ENCODE assay signal across 19 cellular contexts in the genomic region with DNA sequence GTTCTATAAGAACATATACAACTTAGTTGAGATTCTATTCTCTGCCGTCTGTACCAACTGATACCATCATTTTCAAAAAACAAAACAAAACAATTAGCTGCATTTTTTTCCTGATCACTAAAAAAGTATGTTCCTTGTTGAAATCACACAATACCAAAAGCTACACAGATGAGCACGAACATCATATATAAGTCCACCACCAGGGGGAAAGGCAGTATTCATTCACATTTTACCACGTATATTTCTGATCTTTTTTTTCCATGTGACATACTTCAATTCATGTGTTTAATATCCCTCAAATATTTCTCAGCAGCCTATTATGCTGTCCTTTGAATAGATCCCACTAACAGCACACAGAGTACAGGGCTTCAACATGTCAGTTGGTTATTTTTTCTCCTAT. TPM values are rescaled to one million over a fixed set of nuclear protein-coding genes. Genes with fewer than 3 reads are reported as not detected.
DNase-seq lines count a peak whose midpoint lies in the region; TF ChIP-seq lines count a peak whose summit lies in the region.
"Had no signal": no experiment of that assay in that cellular context is flagged by ENCODE, and none has a peak within 500 bp of the region (broad histone marks: within the 10 kb centered on the region; RNA-seq: fewer than 3 reads in every experiment).

No MANE protein-coding gene starts in this region.

- H3K27me3 Mint-ChIP-seq in endothelial cell (ENCODE audit: unreplicated experiment), result no peaks in the 10 kb centered on the region

- no peak overlapping the region for H3K27ac ChIP-seq in left ventricle myocardium inferior (replicated peaks)
- H3K27ac ChIP-seq: A549, gastroesophageal sphincter, vagina had no signal

- H3K36me3 Mint-ChIP-seq in endothelial cell (ENCODE audit: low read depth, unreplicated experiment), result no peaks in the 10 kb centered on the region
- H3K36me3 Mint-ChIP-seq: WTC11 had no signal

- TF ChIP-seq CTCF in endothelial cell (IDR thresholded peaks at IDR 0.05; ENCODE audit: unreplicated experiment), result peak; percentile 43
- no peak for TF ChIP-seq CTCF in left ventricle myocardium inferior (IDR thresholded peaks at IDR 0.05; ENCODE audit: borderline replicate concordance)

- no peaks in the 10 kb centered on the region for H3K4me1 Mint-ChIP-seq in endothelial cell (ENCODE audit: unreplicated experiment)

- H3K4me1 ChIP-seq in left ventricle myocardium inferior, result no peaks in the 10 kb centered on the region
- H3K4me1 ChIP-seq: A549, gastroesophageal sphincter, vagina had no signal

- H3K27me3 ChIP-seq in left ventricle myocardium inferior (ENCODE audit: low read depth), result peaks cover 76% of the 10 kb centered on the region
- H3K27me3 ChIP-seq: vagina had no signal

- no peak overlapping the region for H3K27ac Mint-ChIP-seq in endothelial cell (ENCODE audit: unreplicated experiment)
- H3K27ac Mint-ChIP-seq: WTC11 had no signal

- intact Hi-C loops in left ventricle myocardium inferior (cut with micrococcal nuclease), result no loop called here

- H3K4me3 ChIP-seq in left ventricle myocardium inferior, result no peak overlapping the region
- H3K4me3 ChIP-seq: A549, gastroesophageal sphincter, vagina had no signal

- no peaks in the 10 kb centered on the region for H3K9me3 ChIP-seq in left ventricle myocardium inferior (replicated peaks)
- H3K9me3 ChIP-seq: A549, gastroesophageal sphincter, vagina had no signal

- no peaks in the 10 kb centered on the region for H3K9me3 Mint-ChIP-seq in endothelial cell (ENCODE audit: unreplicated experiment)
- H3K9me3 Mint-ChIP-seq: WTC11 had no signal

- H3K36me3 ChIP-seq in left ventricle myocardium inferior, result no peaks in the 10 kb centered on the region
- H3K36me3 ChIP-seq: gastroesophageal sphincter, vagina had no signal

- DNase-seq in NCI-H1092 treated with DMSO at 0.1 percent for 48 hours (lab: John Stamatoyannopoulos, UW) (peak; percentile 0), NCI-H1092 (lab: John Stamatoyannopoulos, UW) (no peak), RPMI8226 (peak; percentile 18), endothelial cell (ENCODE audit: low spot score) (no peak), stromal cell of bone marrow (ENCODE audit: low read depth) (peak; percentile 3), hypothalamus (lab: John Stamatoyannopoulos, UW) (no peak), germinal center (ENCODE audit: low spot score) (no peak), left ventricle myocardium inferior (no peak)
- DNase-seq: activated gamma-delta T cell treated with Interleukin-2 at 50 U/mL for 16 hours; effector CD8-positive, alpha-beta T cell; mesendoderm; NCI-H2107; NK-92 treated with Interleukin-12 subunit alpha and Interleukin-12 subunit beta, amount 100 ng/mL, for 24 hours; stimulated activated naive CD4-positive, alpha-beta T cell treated with Interleukin-2 at 50 U/mL for 16 hours had no signal

- H3K4me3 Mint-ChIP-seq in endothelial cell (ENCODE audit: unreplicated experiment), result no peak overlapping the region
- H3K4me3 Mint-ChIP-seq: WTC11 had no signal

RNA-seq across cellular contexts. Expression of a gene that starts 40.6 kb away (rescaled TPM):
- total RNA-seq in endothelial cell (ENCODE audit: unreplicated experiment), result 0.72 TPM
- total RNA-seq in left ventricle myocardium inferior, result 6.2 TPM
- total RNA-seq: M059J had no signal

Comparison
In these comparisons a context has a peak if more than half of its experiments do, and no peak if none do; other contexts are left out.
1. DNase-seq: peak in NCI-H1092 treated with DMSO at 0.1 percent for 48 hours (single experiment), RPMI8226 (single experiment) and stromal cell of bone marrow (single experiment); none in NCI-H1092 (single experiment), endothelial cell (single experiment), hypothalamus (0 of 51), germinal center (single experiment) and left ventricle myocardium inferior (single experiment).